In the genomic region with DNA sequence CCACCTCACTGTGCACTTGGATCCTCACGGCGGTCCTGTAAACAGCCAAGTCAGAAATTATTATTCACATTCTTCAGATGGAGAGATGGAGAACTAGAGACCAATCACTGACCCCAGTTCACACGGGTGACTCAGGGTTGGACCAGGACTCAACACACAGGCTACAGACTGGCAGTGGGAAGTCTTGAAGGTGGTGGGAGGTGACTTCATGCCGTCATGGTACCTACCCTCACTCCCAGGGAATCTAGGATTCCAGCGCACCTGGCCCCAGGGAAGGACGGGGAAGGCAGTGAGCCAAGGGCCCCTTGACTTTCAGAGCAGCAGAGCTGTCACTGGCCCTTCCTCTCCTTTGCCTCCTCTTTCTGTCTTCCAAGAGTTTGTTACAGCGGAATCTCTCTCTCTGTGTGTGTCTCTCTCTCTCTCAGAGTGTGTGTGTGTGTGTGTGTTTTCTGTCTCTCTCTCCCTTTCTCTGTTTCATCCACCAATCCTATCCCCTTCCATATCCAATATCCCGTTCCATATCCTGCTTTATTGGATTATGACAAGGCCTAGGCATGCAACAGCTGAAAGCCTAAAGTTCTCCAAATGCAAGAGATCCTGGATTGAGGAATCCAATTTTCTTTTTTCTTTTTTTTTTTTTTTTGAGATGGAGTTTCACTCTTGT, we compare ENCODE assay signal across 1 cellular context.
TF ChIP-seq lines count a peak whose summit lies in the region.

No MANE protein-coding gene starts in this region.

TF ChIP-seq in IMR-90, 13 proteins besides CTCF, POLR2A, EP300 and RAD21 (continued from another document):
- TF ChIP-seq MXI1 (IDR thresholded peaks at IDR 0.05; ENCODE audit: borderline replicate concordance, low read depth, low read length): no peak
- no peak for TF ChIP-seq SMC3 (IDR thresholded peaks at IDR 0.05; ENCODE audit: low read depth, low read length)
- TF ChIP-seq BHLHE40 (IDR thresholded peaks at IDR 0.05; ENCODE audit: low read depth, low read length): no peak
- TF ChIP-seq FOS (IDR thresholded peaks at IDR 0.05; ENCODE audit: low read depth, low read length): no peak
- no peak for TF ChIP-seq CEBPB (IDR thresholded peaks at IDR 0.05; ENCODE audit: low read depth, low read length)
- no peak for TF ChIP-seq MAFK (IDR thresholded peaks at IDR 0.05; ENCODE audit: low read depth, low read length)
- TF ChIP-seq RFX5 (IDR thresholded peaks at IDR 0.05; ENCODE audit: low read depth, low read length): no peak
- TF ChIP-seq RCOR1 (IDR thresholded peaks at IDR 0.05; ENCODE audit: insufficient replicate concordance, low read length): no peak
- no peak for TF ChIP-seq CHD1 (IDR thresholded peaks at IDR 0.05; ENCODE audit: low read depth, low read length)
- no peak for TF ChIP-seq MAZ (IDR thresholded peaks at IDR 0.05; ENCODE audit: borderline replicate concordance, low read depth, low read length)
- no peak for TF ChIP-seq ELK1 (IDR thresholded peaks at IDR 0.05; ENCODE audit: borderline replicate concordance, low read depth, low read length)
- TF ChIP-seq, protein P1, sequence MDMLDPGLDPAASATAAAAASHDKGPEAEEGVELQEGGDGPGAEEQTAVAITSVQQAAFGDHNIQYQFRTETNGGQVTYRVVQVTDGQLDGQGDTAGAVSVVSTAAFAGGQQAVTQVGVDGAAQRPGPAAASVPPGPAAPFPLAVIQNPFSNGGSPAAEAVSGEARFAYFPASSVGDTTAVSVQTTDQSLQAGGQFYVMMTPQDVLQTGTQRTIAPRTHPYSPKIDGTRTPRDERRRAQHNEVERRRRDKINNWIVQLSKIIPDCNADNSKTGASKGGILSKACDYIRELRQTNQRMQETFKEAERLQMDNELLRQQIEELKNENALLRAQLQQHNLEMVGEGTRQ (IDR thresholded peaks at IDR 0.05; ENCODE audit: low read depth, low read length): no peak
